ENCODE assay signal across 10 cellular contexts in the genomic region with DNA sequence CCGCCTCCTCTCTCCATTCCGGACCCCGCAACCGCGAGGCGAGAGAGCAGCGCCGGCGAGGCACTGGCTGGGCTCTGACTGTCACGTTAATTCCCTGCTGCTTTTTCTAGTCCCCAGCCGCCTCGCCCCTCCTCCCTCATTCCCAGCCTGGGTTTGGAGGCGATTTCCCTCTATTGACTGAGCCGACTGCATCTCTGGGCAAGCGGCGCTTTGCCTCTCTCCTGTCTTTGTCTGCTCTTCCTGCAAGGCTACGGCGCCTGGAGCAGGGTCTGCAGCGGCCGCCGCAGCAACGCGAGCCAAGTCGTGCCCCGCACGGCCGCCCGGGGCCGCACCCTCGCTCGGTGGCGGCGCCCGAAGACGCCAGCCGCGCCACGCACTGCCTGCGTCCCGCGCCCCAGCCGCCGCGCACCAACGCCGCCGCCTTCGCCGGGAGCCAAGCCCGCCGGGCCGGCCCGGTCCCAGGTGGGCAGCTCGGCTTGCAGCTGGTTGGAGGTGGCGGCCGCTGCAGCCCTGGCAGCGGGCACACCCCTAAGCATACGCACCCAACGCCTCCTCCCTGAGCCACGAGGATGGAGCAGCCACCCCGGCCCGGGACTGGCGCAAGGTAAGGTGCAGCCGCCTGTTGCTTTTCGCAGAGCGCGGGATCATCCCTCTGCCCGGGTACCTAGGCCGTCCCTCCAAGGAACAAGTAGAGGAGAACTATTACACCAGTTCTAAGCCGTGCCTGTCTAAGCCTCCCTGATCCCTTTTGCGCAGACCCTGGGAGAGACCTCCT. TPM values are rescaled to one million over a fixed set of nuclear protein-coding genes. Genes with fewer than 3 reads are reported as not detected.
DNase-seq lines count a peak whose midpoint lies in the region; ATAC-seq and TF ChIP-seq lines count a peak whose summit lies in the region.
"Had no signal": no experiment of that assay in that cellular context is flagged by ENCODE, and none has a peak within 500 bp of the region (broad histone marks: within the 10 kb centered on the region; RNA-seq: fewer than 3 reads in every experiment).

A gene with protein sequence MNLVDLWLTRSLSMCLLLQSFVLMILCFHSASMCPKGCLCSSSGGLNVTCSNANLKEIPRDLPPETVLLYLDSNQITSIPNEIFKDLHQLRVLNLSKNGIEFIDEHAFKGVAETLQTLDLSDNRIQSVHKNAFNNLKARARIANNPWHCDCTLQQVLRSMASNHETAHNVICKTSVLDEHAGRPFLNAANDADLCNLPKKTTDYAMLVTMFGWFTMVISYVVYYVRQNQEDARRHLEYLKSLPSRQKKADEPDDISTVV (plus strand): TSS at position 139 of the 775 bp plus-strand sequence. CDS start 86,901 bp downstream, outside the sequence.

- peaks cover 4 to 70% (median 60%) of the 10 kb centered on the region in 7 donors for H3K27me3 ChIP-seq in heart right ventricle

- TF ChIP-seq CTCF in heart right ventricle (IDR thresholded peaks at IDR 0.05) (no peak), omental fat pad (IDR thresholded peaks at IDR 0.05) (no peak)

- peak within 1 kb of the TSS in 9 of 10 donors; percentile 30 to 64 (median 47) for H3K4me3 ChIP-seq in heart right ventricle

- DNase-seq in Ammon's horn (ENCODE audit: low spot score), result peak; percentile 70
- peak; percentile 4 for DNase-seq in NCI-H510A (lab: John Stamatoyannopoulos, UW)
- no peak for DNase-seq in heart right ventricle
- no peak for DNase-seq in omental fat pad (ENCODE audit: low spot score)
- no peak for DNase-seq in AG08396 (ENCODE audit: low spot score)
- DNase-seq: activated T-cell treated with anti-CD3 and anti-CD28 coated beads, Interleukin-2, amount 50 U/mL, for 1 hour; RPMI8226 had no signal

- H3K36me3 ChIP-seq in heart right ventricle, result no peaks in the 10 kb centered on the region

- peak within 1 kb of the TSS in 1 of 10 donors; percentile 5 for H3K27ac ChIP-seq in heart right ventricle

- H3K9me3 ChIP-seq in heart right ventricle, result no peaks in the 10 kb centered on the region

- WGBS in heart right ventricle, 2 donors, result 0 to 1% methylated on average over 70 to 71 of the region's 71 CpGs

- H3K4me1 ChIP-seq in heart right ventricle, result peaks cover 0 to 28% (median 18%) of the 10 kb centered on the region in 9 donors

- ATAC-seq in heart right ventricle (peak in 4 of 8 donors; percentile 14 to 51 (median 32)), omental fat pad (ENCODE audit: low FRiP score) (peak; percentile 35), HG03097 (IDR thresholded peaks at IDR 0.05; ENCODE audit: low FRiP score, unreplicated experiment) (no peak), GM19035 (IDR thresholded peaks at IDR 0.05; ENCODE audit: unreplicated experiment) (no peak), GM21717 (IDR thresholded peaks at IDR 0.05; ENCODE audit: unreplicated experiment) (no peak)

- intact Hi-C loops in heart right ventricle (cut with DNase I), result no loop called here

RNA-seq across cellular contexts. Expression of the gene that starts here (rescaled TPM):
- total RNA-seq in heart right ventricle (under 1 TPM in 7 of 10 donors, not detected in 3; 0.09 to 0.55 (median 0.17) TPM), omental fat pad (under 1 TPM in 3 of 4 donors, not detected in 1; 0.09 to 0.24 (median 0.16) TPM)
- polyA plus RNA-seq in heart right ventricle, result under 1 TPM; 0.04 to 0.37 TPM

Comparison
In these comparisons a context has a peak if more than half of its experiments do, and no peak if none do; other contexts are left out.
1. Peak in ATAC-seq in omental fat pad; RNA of the gene not detected or under 1 TPM.
2. DNase-seq: peak in Ammon's horn (single experiment) and NCI-H510A (single experiment); none in heart right ventricle (0 of 2), omental fat pad (single experiment) and AG08396 (single experiment).